Comparison of ENCODE assay signal across 1 cellular context in the genomic region with DNA sequence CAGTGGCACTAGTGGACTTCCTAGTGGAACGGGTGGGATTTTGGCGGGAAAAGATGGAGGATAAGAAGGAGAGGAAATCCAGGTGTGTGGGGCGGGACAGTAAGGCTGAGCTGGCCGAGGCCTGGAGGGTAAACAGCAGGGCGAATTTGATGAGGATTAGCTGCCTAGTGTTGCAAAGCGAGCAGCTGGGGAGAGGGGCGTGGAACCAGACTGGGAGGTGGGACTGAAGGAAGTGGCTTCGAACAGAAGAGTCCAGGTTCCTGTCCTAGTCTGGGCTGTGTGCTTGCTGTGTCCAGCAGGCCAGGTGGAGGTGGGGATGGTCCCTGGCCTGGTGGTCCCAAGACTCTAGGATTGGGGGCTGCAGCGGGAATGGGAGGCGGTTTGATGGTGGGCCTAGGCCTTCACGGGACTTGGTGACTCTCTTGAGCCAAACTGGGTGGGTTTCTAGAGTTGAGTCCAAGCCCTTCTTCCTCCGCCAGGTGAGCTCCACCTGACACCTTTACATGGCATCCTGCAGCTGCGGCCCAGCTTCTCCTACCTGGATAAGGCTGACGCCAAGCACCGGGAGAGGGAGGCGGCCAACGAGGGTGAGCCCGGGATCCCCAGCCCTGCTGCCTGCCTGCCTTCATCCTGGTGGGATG.
TF ChIP-seq lines count a peak whose summit lies in the region.

No MANE protein-coding gene starts in this region.

TF ChIP-seq in K562, 482 proteins besides CTCF, POLR2A, EP300 and RAD21 (continued from another document):
- TF ChIP-seq, protein P1, sequence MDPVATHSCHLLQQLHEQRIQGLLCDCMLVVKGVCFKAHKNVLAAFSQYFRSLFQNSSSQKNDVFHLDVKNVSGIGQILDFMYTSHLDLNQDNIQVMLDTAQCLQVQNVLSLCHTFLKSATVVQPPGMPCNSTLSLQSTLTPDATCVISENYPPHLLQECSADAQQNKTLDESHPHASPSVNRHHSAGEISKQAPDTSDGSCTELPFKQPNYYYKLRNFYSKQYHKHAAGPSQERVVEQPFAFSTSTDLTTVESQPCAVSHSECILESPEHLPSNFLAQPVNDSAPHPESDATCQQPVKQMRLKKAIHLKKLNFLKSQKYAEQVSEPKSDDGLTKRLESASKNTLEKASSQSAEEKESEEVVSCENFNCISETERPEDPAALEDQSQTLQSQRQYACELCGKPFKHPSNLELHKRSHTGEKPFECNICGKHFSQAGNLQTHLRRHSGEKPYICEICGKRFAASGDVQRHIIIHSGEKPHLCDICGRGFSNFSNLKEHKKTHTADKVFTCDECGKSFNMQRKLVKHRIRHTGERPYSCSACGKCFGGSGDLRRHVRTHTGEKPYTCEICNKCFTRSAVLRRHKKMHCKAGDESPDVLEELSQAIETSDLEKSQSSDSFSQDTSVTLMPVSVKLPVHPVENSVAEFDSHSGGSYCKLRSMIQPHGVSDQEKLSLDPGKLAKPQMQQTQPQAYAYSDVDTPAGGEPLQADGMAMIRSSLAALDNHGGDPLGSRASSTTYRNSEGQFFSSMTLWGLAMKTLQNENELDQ (CRISPR knock-in tag; IDR thresholded peaks at IDR 0.05; ENCODE audit: borderline replicate concordance): no peak
- TF ChIP-seq NFIX (CRISPR knock-in tag; IDR thresholded peaks at IDR 0.05; ENCODE audit: low read depth): no peak
- TF ChIP-seq, protein P2, sequence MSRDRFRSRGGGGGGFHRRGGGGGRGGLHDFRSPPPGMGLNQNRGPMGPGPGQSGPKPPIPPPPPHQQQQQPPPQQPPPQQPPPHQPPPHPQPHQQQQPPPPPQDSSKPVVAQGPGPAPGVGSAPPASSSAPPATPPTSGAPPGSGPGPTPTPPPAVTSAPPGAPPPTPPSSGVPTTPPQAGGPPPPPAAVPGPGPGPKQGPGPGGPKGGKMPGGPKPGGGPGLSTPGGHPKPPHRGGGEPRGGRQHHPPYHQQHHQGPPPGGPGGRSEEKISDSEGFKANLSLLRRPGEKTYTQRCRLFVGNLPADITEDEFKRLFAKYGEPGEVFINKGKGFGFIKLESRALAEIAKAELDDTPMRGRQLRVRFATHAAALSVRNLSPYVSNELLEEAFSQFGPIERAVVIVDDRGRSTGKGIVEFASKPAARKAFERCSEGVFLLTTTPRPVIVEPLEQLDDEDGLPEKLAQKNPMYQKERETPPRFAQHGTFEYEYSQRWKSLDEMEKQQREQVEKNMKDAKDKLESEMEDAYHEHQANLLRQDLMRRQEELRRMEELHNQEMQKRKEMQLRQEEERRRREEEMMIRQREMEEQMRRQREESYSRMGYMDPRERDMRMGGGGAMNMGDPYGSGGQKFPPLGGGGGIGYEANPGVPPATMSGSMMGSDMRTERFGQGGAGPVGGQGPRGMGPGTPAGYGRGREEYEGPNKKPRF (IDR thresholded peaks at IDR 0.05; ENCODE audit: low read depth, low read length): no peak
- TF ChIP-seq RNF2 (IDR thresholded peaks at IDR 0.05): no peak
- no peak for TF ChIP-seq BCL6 (CRISPR knock-in tag; IDR thresholded peaks at IDR 0.05)
- TF ChIP-seq ZNF445 (CRISPR knock-in tag; IDR thresholded peaks at IDR 0.05; ENCODE audit: low read depth): no peak
- no peak for TF ChIP-seq PML (IDR thresholded peaks at IDR 0.05; ENCODE audit: low read length)
- TF ChIP-seq, protein P3, sequence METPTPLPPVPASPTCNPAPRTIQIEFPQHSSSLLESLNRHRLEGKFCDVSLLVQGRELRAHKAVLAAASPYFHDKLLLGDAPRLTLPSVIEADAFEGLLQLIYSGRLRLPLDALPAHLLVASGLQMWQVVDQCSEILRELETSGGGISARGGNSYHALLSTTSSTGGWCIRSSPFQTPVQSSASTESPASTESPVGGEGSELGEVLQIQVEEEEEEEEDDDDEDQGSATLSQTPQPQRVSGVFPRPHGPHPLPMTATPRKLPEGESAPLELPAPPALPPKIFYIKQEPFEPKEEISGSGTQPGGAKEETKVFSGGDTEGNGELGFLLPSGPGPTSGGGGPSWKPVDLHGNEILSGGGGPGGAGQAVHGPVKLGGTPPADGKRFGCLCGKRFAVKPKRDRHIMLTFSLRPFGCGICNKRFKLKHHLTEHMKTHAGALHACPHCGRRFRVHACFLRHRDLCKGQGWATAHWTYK (CRISPR knock-in tag; IDR thresholded peaks at IDR 0.05): peak; percentile 92
- no peak for TF ChIP-seq MCM3 (IDR thresholded peaks at IDR 0.05)
- TF ChIP-seq, protein P4, sequence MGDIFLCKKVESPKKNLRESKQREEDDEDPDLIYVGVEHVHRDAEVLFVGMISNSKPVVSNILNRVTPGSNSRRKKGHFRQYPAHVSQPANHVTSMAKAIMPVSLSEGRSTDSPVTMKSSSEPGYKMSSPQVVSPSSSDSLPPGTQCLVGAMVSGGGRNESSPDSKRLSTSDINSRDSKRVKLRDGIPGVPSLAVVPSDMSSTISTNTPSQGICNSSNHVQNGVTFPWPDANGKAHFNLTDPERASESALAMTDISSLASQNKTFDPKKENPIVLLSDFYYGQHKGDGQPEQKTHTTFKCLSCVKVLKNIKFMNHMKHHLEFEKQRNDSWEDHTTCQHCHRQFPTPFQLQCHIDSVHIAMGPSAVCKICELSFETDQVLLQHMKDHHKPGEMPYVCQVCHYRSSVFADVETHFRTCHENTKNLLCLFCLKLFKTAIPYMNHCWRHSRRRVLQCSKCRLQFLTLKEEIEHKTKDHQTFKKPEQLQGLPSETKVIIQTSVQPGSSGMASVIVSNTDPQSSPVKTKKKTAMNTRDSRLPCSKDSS (IDR thresholded peaks at IDR 0.05; ENCODE audit: low read depth, partially characterized antibody): no peak
- no peak for TF ChIP-seq ZNF263 (CRISPR knock-in tag; IDR thresholded peaks at IDR 0.05; ENCODE audit: borderline replicate concordance)
- no peak for TF ChIP-seq ELF1 (tag; IDR thresholded peaks at IDR 0.05)
- TF ChIP-seq ZNF696 (CRISPR knock-in tag; conservative IDR thresholded peaks at IDR 0.05): no peak
- TF ChIP-seq POLR2AphosphoS5 (IDR thresholded peaks at IDR 0.05; ENCODE audit: control insufficient read depth, insufficient read depth, low read depth, low read length): peak; percentile 21; the same call in 1 of the 2 replicates
- TF ChIP-seq, protein P5, sequence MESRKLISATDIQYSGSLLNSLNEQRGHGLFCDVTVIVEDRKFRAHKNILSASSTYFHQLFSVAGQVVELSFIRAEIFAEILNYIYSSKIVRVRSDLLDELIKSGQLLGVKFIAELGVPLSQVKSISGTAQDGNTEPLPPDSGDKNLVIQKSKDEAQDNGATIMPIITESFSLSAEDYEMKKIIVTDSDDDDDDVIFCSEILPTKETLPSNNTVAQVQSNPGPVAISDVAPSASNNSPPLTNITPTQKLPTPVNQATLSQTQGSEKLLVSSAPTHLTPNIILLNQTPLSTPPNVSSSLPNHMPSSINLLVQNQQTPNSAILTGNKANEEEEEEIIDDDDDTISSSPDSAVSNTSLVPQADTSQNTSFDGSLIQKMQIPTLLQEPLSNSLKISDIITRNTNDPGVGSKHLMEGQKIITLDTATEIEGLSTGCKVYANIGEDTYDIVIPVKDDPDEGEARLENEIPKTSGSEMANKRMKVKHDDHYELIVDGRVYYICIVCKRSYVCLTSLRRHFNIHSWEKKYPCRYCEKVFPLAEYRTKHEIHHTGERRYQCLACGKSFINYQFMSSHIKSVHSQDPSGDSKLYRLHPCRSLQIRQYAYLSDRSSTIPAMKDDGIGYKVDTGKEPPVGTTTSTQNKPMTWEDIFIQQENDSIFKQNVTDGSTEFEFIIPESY (CRISPR knock-in tag; IDR thresholded peaks at IDR 0.05): no peak
- TF ChIP-seq CREBBP (IDR thresholded peaks at IDR 0.05; ENCODE audit: low read depth, low read length): no peak
- TF ChIP-seq, protein P6, sequence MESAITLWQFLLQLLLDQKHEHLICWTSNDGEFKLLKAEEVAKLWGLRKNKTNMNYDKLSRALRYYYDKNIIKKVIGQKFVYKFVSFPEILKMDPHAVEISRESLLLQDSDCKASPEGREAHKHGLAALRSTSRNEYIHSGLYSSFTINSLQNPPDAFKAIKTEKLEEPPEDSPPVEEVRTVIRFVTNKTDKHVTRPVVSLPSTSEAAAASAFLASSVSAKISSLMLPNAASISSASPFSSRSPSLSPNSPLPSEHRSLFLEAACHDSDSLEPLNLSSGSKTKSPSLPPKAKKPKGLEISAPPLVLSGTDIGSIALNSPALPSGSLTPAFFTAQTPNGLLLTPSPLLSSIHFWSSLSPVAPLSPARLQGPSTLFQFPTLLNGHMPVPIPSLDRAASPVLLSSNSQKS (CRISPR knock-in tag; IDR thresholded peaks at IDR 0.05): no peak
- no peak for TF ChIP-seq KLF10 (CRISPR knock-in tag; IDR thresholded peaks at IDR 0.05)
- TF ChIP-seq, protein P7, sequence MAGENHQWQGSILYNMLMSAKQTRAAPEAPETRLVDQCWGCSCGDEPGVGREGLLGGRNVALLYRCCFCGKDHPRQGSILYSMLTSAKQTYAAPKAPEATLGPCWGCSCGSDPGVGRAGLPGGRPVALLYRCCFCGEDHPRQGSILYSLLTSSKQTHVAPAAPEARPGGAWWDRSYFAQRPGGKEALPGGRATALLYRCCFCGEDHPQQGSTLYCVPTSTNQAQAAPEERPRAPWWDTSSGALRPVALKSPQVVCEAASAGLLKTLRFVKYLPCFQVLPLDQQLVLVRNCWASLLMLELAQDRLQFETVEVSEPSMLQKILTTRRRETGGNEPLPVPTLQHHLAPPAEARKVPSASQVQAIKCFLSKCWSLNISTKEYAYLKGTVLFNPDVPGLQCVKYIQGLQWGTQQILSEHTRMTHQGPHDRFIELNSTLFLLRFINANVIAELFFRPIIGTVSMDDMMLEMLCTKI (IDR thresholded peaks at IDR 0.05; ENCODE audit: partially characterized antibody): no peak
- TF ChIP-seq ZNF133 (CRISPR knock-in tag; IDR thresholded peaks at IDR 0.05): no peak
- TF ChIP-seq NFE2L1 (tag; IDR thresholded peaks at IDR 0.05; ENCODE audit: borderline replicate concordance, low read depth): no peak
- TF ChIP-seq FOXA1 (IDR thresholded peaks at IDR 0.05; ENCODE audit: borderline replicate concordance): no peak
- TF ChIP-seq, protein P8, sequence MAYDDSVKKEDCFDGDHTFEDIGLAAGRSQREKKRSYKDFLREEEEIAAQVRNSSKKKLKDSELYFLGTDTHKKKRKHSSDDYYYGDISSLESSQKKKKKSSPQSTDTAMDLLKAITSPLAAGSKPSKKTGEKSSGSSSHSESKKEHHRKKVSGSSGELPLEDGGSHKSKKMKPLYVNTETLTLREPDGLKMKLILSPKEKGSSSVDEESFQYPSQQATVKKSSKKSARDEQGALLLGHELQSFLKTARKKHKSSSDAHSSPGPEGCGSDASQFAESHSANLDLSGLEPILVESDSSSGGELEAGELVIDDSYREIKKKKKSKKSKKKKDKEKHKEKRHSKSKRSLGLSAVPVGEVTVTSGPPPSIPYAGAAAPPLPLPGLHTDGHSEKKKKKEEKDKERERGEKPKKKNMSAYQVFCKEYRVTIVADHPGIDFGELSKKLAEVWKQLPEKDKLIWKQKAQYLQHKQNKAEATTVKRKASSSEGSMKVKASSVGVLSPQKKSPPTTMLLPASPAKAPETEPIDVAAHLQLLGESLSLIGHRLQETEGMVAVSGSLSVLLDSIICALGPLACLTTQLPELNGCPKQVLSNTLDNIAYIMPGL (CRISPR knock-in tag; IDR thresholded peaks at IDR 0.05): no peak
- TF ChIP-seq PRMT5 (CRISPR knock-in tag; IDR thresholded peaks at IDR 0.05): 0 out of 2 replicates have a peak, but pooled peaks have one; percentile 22
- TF ChIP-seq, protein P9, sequence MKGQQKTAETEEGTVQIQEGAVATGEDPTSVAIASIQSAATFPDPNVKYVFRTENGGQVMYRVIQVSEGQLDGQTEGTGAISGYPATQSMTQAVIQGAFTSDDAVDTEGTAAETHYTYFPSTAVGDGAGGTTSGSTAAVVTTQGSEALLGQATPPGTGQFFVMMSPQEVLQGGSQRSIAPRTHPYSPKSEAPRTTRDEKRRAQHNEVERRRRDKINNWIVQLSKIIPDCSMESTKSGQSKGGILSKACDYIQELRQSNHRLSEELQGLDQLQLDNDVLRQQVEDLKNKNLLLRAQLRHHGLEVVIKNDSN (CRISPR knock-in tag; IDR thresholded peaks at IDR 0.05): no peak
- TF ChIP-seq HMG20B (CRISPR knock-in tag; IDR thresholded peaks at IDR 0.05): no peak
- TF ChIP-seq, protein P10, sequence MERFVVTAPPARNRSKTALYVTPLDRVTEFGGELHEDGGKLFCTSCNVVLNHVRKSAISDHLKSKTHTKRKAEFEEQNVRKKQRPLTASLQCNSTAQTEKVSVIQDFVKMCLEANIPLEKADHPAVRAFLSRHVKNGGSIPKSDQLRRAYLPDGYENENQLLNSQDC (CRISPR knock-in tag; IDR thresholded peaks at IDR 0.05): no peak
- TF ChIP-seq POLR2G (IDR thresholded peaks at IDR 0.05; ENCODE audit: low read depth, low read length): peak; percentile 37
- no peak for TF ChIP-seq GATA2 (CRISPR knock-in tag; IDR thresholded peaks at IDR 0.05)
- no peak for TF ChIP-seq ZNF644 (tag; IDR thresholded peaks at IDR 0.05; ENCODE audit: low read depth)
- TF ChIP-seq KLF6 (CRISPR knock-in tag; IDR thresholded peaks at IDR 0.05; ENCODE audit: borderline replicate concordance): no peak
- no peak for TF ChIP-seq TFAM (CRISPR knock-in tag; conservative IDR thresholded peaks at IDR 0.05)
- TF ChIP-seq, protein P11, sequence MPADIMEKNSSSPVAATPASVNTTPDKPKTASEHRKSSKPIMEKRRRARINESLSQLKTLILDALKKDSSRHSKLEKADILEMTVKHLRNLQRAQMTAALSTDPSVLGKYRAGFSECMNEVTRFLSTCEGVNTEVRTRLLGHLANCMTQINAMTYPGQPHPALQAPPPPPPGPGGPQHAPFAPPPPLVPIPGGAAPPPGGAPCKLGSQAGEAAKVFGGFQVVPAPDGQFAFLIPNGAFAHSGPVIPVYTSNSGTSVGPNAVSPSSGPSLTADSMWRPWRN (IDR thresholded peaks at IDR 0.05; ENCODE audit: low read depth): no peak
- TF ChIP-seq EZH2 (IDR thresholded peaks at IDR 0.05; ENCODE audit: borderline replicate concordance, low read depth, low read length): no peak
- TF ChIP-seq MAZ (CRISPR knock-in tag; conservative IDR thresholded peaks at IDR 0.05 in 1 of 2, IDR thresholded peaks at IDR 0.05 in 1 of 2): no peak
- TF ChIP-seq ZFPM2 (CRISPR knock-in tag; IDR thresholded peaks at IDR 0.05): no peak
- TF ChIP-seq ZC3H11A (IDR thresholded peaks at IDR 0.05; ENCODE audit: low read depth, low read length): no peak
- TF ChIP-seq, protein P12, sequence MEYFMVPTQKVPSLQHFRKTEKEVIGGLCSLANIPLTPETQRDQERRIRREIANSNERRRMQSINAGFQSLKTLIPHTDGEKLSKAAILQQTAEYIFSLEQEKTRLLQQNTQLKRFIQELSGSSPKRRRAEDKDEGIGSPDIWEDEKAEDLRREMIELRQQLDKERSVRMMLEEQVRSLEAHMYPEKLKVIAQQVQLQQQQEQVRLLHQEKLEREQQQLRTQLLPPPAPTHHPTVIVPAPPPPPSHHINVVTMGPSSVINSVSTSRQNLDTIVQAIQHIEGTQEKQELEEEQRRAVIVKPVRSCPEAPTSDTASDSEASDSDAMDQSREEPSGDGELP (CRISPR knock-in tag; IDR thresholded peaks at IDR 0.05; ENCODE audit: borderline replicate concordance): peak; percentile 48; the same call in 1 of the 2 replicates
- no peak for TF ChIP-seq BRD9 (IDR thresholded peaks at IDR 0.05; ENCODE audit: low read depth, partially characterized antibody)
- no peak for TF ChIP-seq ZNF695 (CRISPR knock-in tag; IDR thresholded peaks at IDR 0.05)
- TF ChIP-seq SUPT5H (IDR thresholded peaks at IDR 0.05): peak; percentile 49
- TF ChIP-seq ZSCAN29 (IDR thresholded peaks at IDR 0.05): no peak
- no peak for TF ChIP-seq NR2C2 (CRISPR knock-in tag; IDR thresholded peaks at IDR 0.05)
- TF ChIP-seq NR2C2 (tag; IDR thresholded peaks at IDR 0.05): no peak
- TF ChIP-seq NR2F6 (CRISPR knock-in tag; IDR thresholded peaks at IDR 0.05): no peak
- no peak for TF ChIP-seq FUS (optimal IDR thresholded peaks at IDR 0.05; ENCODE audit: low read depth, low read length)
